Comparison of ENCODE assay signal across 30 cellular contexts in genomic region chr4:189374176-189374575, GRCh38.
"Had no signal": no experiment of that assay in that cellular context is flagged by ENCODE, and none has a peak within 500 bp of the region (broad histone marks: within the 10 kb centered on the region; RNA-seq: fewer than 3 reads in every experiment).

No MANE protein-coding gene starts in this region.

- H3K36me3 ChIP-seq: adrenal gland had no signal

- H3K4me3 ChIP-seq: adrenal gland, body of pancreas, PC-9, SK-N-MC had no signal

- H3K4me1 ChIP-seq: adrenal gland, body of pancreas had no signal

- FAIRE-seq: astrocyte, bronchial epithelial cell had no signal

- H3K27ac ChIP-seq: adrenal gland, body of pancreas, PC-9, SK-N-MC, VCaP had no signal

- H3K9me3 ChIP-seq: adrenal gland, body of pancreas had no signal

- DNase-seq: activated B cell treated with CpG ODN at 0.5 μM for 24 hours; activated CD4-positive, alpha-beta memory T cell treated with anti-CD3 and anti-CD28 coated beads for 36 hours; activated CD4-positive, alpha-beta T cell treated with anti-CD3 and anti-CD28 coated beads for 4 hours; activated CD4-positive, alpha-beta T cell treated with anti-CD3 and anti-CD28 coated beads, Interleukin-2, amount 50 U/mL, for 1 hour; activated CD4-positive, CD25-positive, alpha-beta regulatory T cell treated with anti-CD3 and anti-CD28 coated beads, Interleukin-2, amount 50 U/mL, for 72 hours; activated CD8-positive, alpha-beta memory T cell treated with anti-CD3 and anti-CD28 coated beads, Interleukin-2, amount 50 U/mL, for 4 hours; activated gamma-delta T cell treated with Interleukin-2 at 50 U/mL for 16 hours; activated naive CD4-positive, alpha-beta T cell treated with anti-CD3 and anti-CD28 coated beads for 36 hours; activated T-cell treated with anti-CD3 and anti-CD28 coated beads for 4 hours; activated T-cell treated with anti-CD3 and anti-CD28 coated beads, Interleukin-2, amount 50 U/mL, for 4 hours; adrenal gland; body of pancreas; caudate nucleus; Karpas-422; KBM-7; NCI-H1105; NCI-H1417 treated with DMSO at 0.1 percent for 48 hours; NCI-H187 treated with DMSO at 0.1 percent for 48 hours; NCI-H2081; NCI-H226; NCI-H446 treated with DMSO at 0.1 percent for 48 hours; NCI-H524; NCI-H69; NK-92 treated with Interleukin-12 subunit alpha and Interleukin-12 subunit beta, amount 100 ng/mL, for 24 hours; PC-9; Right ventricle myocardium superior had no signal

- H3K27me3 ChIP-seq: adrenal gland, body of pancreas had no signal
